Comparison of ENCODE assay signal across 28 cellular contexts in genomic region chr13:111594606-111595005, GRCh38.
"Had no signal": no experiment of that assay in that cellular context is flagged by ENCODE, and none has a peak within 500 bp of the region (broad histone marks: within the 10 kb centered on the region; RNA-seq: fewer than 3 reads in every experiment).

No MANE protein-coding gene starts in this region.

- DNase-seq: head of caudate nucleus; hippocampal formation; left cardiac atrium; left lung; lower lobe of right lung; mammary epithelial cell; mesenchymal stem cell; naive thymus-derived CD8-positive, alpha-beta T cell; occipital lobe; ovary; retina; right cardiac atrium; stimulated activated CD4-positive, alpha-beta T cell treated with anti-CD3 and anti-CD28 coated beads, Interleukin-12 subunit alpha, Interleukin-12 subunit beta, amount 100 ng/mL, for 4 hours; stimulated activated CD4-positive, alpha-beta T cell treated with anti-CD3 and anti-CD28 coated beads, Interleukin-15, amount 100 ng/mL, for 24 hours; stimulated activated CD4-positive, alpha-beta T cell treated with anti-CD3 and anti-CD28 coated beads, Interleukin-2, amount 100 ng/mL, for 24 hours; stimulated activated CD4-positive, alpha-beta T cell treated with anti-CD3 and anti-CD28 coated beads, Interleukin-4, amount 100 ng/mL, for 1 hour; stimulated activated naive B cell treated with anti-CD40 and anti-IgM and Interleukin-4, amounts not matched to agents 10 μg/mL and 1 μg/mL and 100 μg/mL, for 72 hours; stimulated activated naive CD8-positive, alpha-beta T cell treated with anti-CD3 and anti-CD28 coated beads, Interleukin-15, Interleukin-2, amounts not matched to agents 100 U/mL and 50 U/mL, for 24 hours; stomach; testis; thyroid gland; transverse colon; upper lobe of left lung had no signal

- H3K9me3 ChIP-seq: lower lobe of right lung, neutrophil, ovary, prostate gland, stomach, testis, thyroid gland, transverse colon, upper lobe of left lung had no signal

- H3K27ac ChIP-seq: left lung, lower lobe of right lung, neutrophil, ovary, prostate gland, skin epidermis, stomach, testis, thyroid gland, transverse colon, upper lobe of left lung had no signal

- ATAC-seq: left cardiac atrium; left lung; naive thymus-derived CD8-positive, alpha-beta T cell; right cardiac atrium; sciatic nerve; stimulated activated naive B cell treated with anti-CD40 and anti-IgM and Interleukin-4, amounts not matched to agents 10 μg/mL and 1 μg/mL and 100 μg/mL, for 72 hours; stimulated activated naive CD8-positive, alpha-beta T cell treated with anti-CD3 and anti-CD28 coated beads, Interleukin-15, Interleukin-2, amounts not matched to agents 100 U/mL and 50 U/mL, for 24 hours had no signal

- H3K4me1 Mint-ChIP-seq: stimulated activated naive B cell treated with anti-CD40 and anti-IgM and Interleukin-4, amounts not matched to agents 10 μg/mL and 1 μg/mL and 100 μg/mL, for 72 hours had no signal

- H3K27ac Mint-ChIP-seq: naive thymus-derived CD8-positive, alpha-beta T cell; stimulated activated naive B cell treated with anti-CD40 and anti-IgM and Interleukin-4, amounts not matched to agents 10 μg/mL and 1 μg/mL and 100 μg/mL, for 72 hours had no signal

- FAIRE-seq: urothelium cell line had no signal

- H3K4me3 ChIP-seq: left lung, lower lobe of right lung, ovary, prostate gland, skin epidermis, stomach, testis, thyroid gland, transverse colon, upper lobe of left lung had no signal

- H3K4me3 Mint-ChIP-seq: naive thymus-derived CD8-positive, alpha-beta T cell; stimulated activated naive B cell treated with anti-CD40 and anti-IgM and Interleukin-4, amounts not matched to agents 10 μg/mL and 1 μg/mL and 100 μg/mL, for 72 hours had no signal

- H3K36me3 ChIP-seq: left lung, lower lobe of right lung, neutrophil, ovary, prostate gland, stomach, thyroid gland, transverse colon, upper lobe of left lung had no signal

- H3K4me1 ChIP-seq: left lung, lower lobe of right lung, prostate gland, stomach, testis, thyroid gland, transverse colon, upper lobe of left lung had no signal

- H3K36me3 Mint-ChIP-seq: stimulated activated naive B cell treated with anti-CD40 and anti-IgM and Interleukin-4, amounts not matched to agents 10 μg/mL and 1 μg/mL and 100 μg/mL, for 72 hours had no signal
